In the genomic region with DNA sequence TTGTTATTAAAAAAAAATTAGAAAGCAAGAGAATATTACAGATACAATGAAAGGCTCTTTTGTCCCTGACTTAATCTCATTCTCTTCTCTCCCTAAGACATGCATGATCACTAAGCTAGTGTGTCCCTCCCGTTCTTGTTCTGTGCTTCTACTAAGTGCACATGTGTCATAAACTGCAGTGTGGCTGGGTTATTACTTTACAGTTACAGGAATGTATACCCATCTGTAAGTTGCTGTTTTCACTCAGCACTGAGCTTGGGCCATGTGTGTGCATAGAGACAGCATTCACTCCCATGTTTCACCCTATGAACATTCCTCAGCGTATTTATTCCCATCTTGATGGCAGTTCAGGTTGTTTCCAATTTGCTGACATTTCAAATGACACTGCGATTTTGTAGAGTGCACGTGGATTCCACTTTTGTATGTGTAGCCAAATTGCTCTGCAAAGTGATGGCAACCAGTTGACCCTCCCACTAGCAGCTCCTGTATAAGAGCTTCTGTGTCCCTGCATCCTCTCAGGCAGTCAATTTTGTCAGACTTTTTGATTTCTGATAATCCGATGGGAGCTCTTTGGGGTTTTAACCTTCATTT, we compare ENCODE assay signal across 30 cellular contexts.
DNase-seq lines count a peak whose midpoint lies in the region; ATAC-seq, FAIRE-seq and TF ChIP-seq lines count a peak whose summit lies in the region.
"Had no signal": no experiment of that assay in that cellular context is flagged by ENCODE, and none has a peak within 500 bp of the region (broad histone marks: within the 10 kb centered on the region; RNA-seq: fewer than 3 reads in every experiment).

No MANE protein-coding gene starts in this region.

- CTCF ChIA-PET in naive thymus-derived CD4-positive, alpha-beta T cell (lab: Charles Lee): no interaction called here

- H3K9me2 ChIP-seq in MM.1S (replicated peaks; ENCODE audit: insufficient read depth, low read length): no peaks in the 10 kb centered on the region

- peak overlapping the region in 6 of 8 donors; percentile 5 to 90 (median 70) for H3K4me3 Mint-ChIP-seq in naive B cell
- H3K4me3 Mint-ChIP-seq in naive thymus-derived CD4-positive, alpha-beta T cell: no peak overlapping the region
- H3K4me3 Mint-ChIP-seq: CD4-positive, alpha-beta memory T cell; immature natural killer cell; T-helper 1 cell treated with Interleukin-12 subunit alpha and Interleukin-12 subunit beta and Interleukin-4 antibody, amounts not matched to agents 30 μg/mL and 1 μg/mL, for 36 hours had no signal

- H3K9me3 ChIP-seq in MM.1S (replicated peaks; ENCODE audit: insufficient read depth, low read length): no peaks in the 10 kb centered on the region
- H3K9me3 ChIP-seq in naive thymus-derived CD4-positive, alpha-beta T cell (ENCODE audit: control insufficient read depth in 2 of 3, low read length in 3 of 3): peaks cover 0 to 5% (median 0%) of the 10 kb centered on the region in 3 experiments
- H3K9me3 ChIP-seq: prostate gland, sigmoid colon, uterus had no signal

- POLR2A ChIA-PET in naive thymus-derived CD4-positive, alpha-beta T cell (lab: Charles Lee): no interaction called here

- peak overlapping the region; percentile 73 for H3K4me2 ChIP-seq in MM.1S (ENCODE audit: low read depth, low read length)

- no peak for TF ChIP-seq POLR2A in GM12892 (IDR thresholded peaks at IDR 0.05; ENCODE audit: low read depth, low read length)

- peak overlapping the region; percentile 38; the same call in 1 of the 2 replicates for H3K27ac ChIP-seq in MM.1S (ENCODE audit: low read length)
- H3K27ac ChIP-seq in naive thymus-derived CD4-positive, alpha-beta T cell (ENCODE audit: low read depth, low read length): no peak overlapping the region
- H3K27ac ChIP-seq: foreskin keratinocyte, prostate gland, RWPE1, sigmoid colon, uterus had no signal

- H4K20me1 ChIP-seq in MM.1S (ENCODE audit: insufficient read depth, low read length): no peaks in the 10 kb centered on the region

- H3K27me3 ChIP-seq in MM.1S (replicated peaks; ENCODE audit: insufficient read depth, low read length): no peaks in the 10 kb centered on the region
- H3K27me3 ChIP-seq in naive thymus-derived CD4-positive, alpha-beta T cell (ENCODE audit: control insufficient read depth in 2 of 2, insufficient read depth in 2 of 2, low read length in 2 of 2): no peaks in the 10 kb centered on the region
- H3K27me3 ChIP-seq: sigmoid colon, uterus had no signal

- peaks cover 5 to 9% of the 10 kb centered on the region in 2 donors for H3K36me3 Mint-ChIP-seq in naive B cell
- peaks cover 0 to 5% (median 0%) of the 10 kb centered on the region in 5 donors for H3K36me3 Mint-ChIP-seq in naive thymus-derived CD4-positive, alpha-beta T cell
- H3K36me3 Mint-ChIP-seq: CD4-positive, alpha-beta memory T cell; immature natural killer cell had no signal

- no peaks in the 10 kb centered on the region for H3K36me3 ChIP-seq in MM.1S (replicated peaks; ENCODE audit: insufficient read depth, low read length)
- H3K36me3 ChIP-seq in naive thymus-derived CD4-positive, alpha-beta T cell (ENCODE audit: control insufficient read depth in 2 of 3, insufficient read depth in 3 of 3, low read length in 3 of 3): no peaks in the 10 kb centered on the region
- H3K36me3 ChIP-seq: prostate gland, sigmoid colon, uterus had no signal

- H2AFZ ChIP-seq in MM.1S (ENCODE audit: low read length): no peak overlapping the region

- intact Hi-C loops in naive thymus-derived CD4-positive, alpha-beta T cell (cut with micrococcal nuclease): no loop called here

- H3K27ac Mint-ChIP-seq in naive B cell: peak overlapping the region; percentile 52 to 95 (median 89)
- H3K27ac Mint-ChIP-seq in naive thymus-derived CD4-positive, alpha-beta T cell: no peak overlapping the region
- H3K27ac Mint-ChIP-seq: CD4-positive, alpha-beta memory T cell; immature natural killer cell; T-helper 1 cell treated with Interleukin-12 subunit alpha and Interleukin-12 subunit beta and Interleukin-4 antibody, amounts not matched to agents 30 μg/mL and 1 μg/mL, for 36 hours had no signal

- peaks cover 0 to 5% (median 2%) of the 10 kb centered on the region in 7 donors for H3K9me3 Mint-ChIP-seq in naive B cell
- peaks cover 0 to 10% (median 4%) of the 10 kb centered on the region in 11 donors for H3K9me3 Mint-ChIP-seq in naive thymus-derived CD4-positive, alpha-beta T cell

- peaks cover 7% of the 10 kb centered on the region; the same call in 1 of the 2 replicates for H3K79me2 ChIP-seq in MM.1S (ENCODE audit: low read length)

- peaks cover 50 to 86% (median 70%) of the 10 kb centered on the region in 3 donors for H3K4me1 Mint-ChIP-seq in naive B cell
- peaks cover 0 to 10% (median 3%) of the 10 kb centered on the region in 7 donors for H3K4me1 Mint-ChIP-seq in naive thymus-derived CD4-positive, alpha-beta T cell

- peaks cover 4% of the 10 kb centered on the region for H3F3A ChIP-seq in MM.1S (ENCODE audit: insufficient read depth, low read length)

- TF ChIP-seq CTCF in MM.1S (IDR thresholded peaks at IDR 0.05; ENCODE audit: low read length): no peak

- ATAC-seq in naive B cell (ENCODE audit: low read depth in 2 of 2): no peak
- no peak for ATAC-seq in naive thymus-derived CD4-positive, alpha-beta T cell
- ATAC-seq: esophagus mucosa, foreskin keratinocyte, HCT116, left lobe of liver had no signal

- H3K9ac ChIP-seq in MM.1S (ENCODE audit: low read length): no peak overlapping the region; the same call in 1 of the 2 replicates

- FAIRE-seq in GM12892 (lab: Jason Lieb, UNC): peak; percentile 84
- FAIRE-seq: astrocyte had no signal

- no peak for DNase-seq in GM12892 (ENCODE audit: insufficient read length)
- no peak for DNase-seq in MM.1S
- peak; percentile 28 for DNase-seq in SK-N-DZ (ENCODE audit: low spot score)
- DNase-seq in naive B cell: no peak
- no peak for DNase-seq in naive thymus-derived CD4-positive, alpha-beta T cell
- no peak for DNase-seq in germinal center (ENCODE audit: low spot score)
- DNase-seq in COLO668 (lab: John Stamatoyannopoulos, UW; ENCODE audit: unreplicated experiment): no peak
- no peak for DNase-seq in Ammon's horn (ENCODE audit: low spot score)
- DNase-seq: activated CD4-positive, alpha-beta T cell treated with anti-CD3 and anti-CD28 coated beads for 48 hours; activated CD8-positive, alpha-beta memory T cell treated with anti-CD3 and anti-CD28 coated beads for 24 hours; activated gamma-delta T cell treated with Interleukin-2 at 50 U/mL for 16 hours; CD4-positive, alpha-beta memory T cell; cortex of kidney; DMS 273 treated with DMSO at 0.1 percent for 48 hours; foreskin keratinocyte; immature natural killer cell; mesenchymal stem cell; NCI-H187; NCI-H526 treated with DMSO at 0.1 percent for 48 hours; sigmoid colon; stimulated activated CD4-positive, alpha-beta T cell treated with anti-CD3 and anti-CD28 coated beads, Interleukin-4, amount 100 ng/mL, for 4 hours; stimulated activated naive CD4-positive, alpha-beta T cell; uterus had no signal

- H3K4me3 ChIP-seq in MM.1S (ENCODE audit: low read length): no peak overlapping the region
- H3K4me3 ChIP-seq in naive thymus-derived CD4-positive, alpha-beta T cell (ENCODE audit: low read length): no peak overlapping the region
- H3K4me3 ChIP-seq: prostate gland, sigmoid colon, uterus had no signal

- peaks cover 36% of the 10 kb centered on the region for H3K4me1 ChIP-seq in MM.1S (ENCODE audit: low read length)
- H3K4me1 ChIP-seq in naive thymus-derived CD4-positive, alpha-beta T cell (ENCODE audit: control insufficient read depth in 2 of 2, insufficient read depth in 2 of 2, low read length in 2 of 2): no peaks in the 10 kb centered on the region
- H3K4me1 ChIP-seq: foreskin keratinocyte, prostate gland, uterus had no signal

- no peaks in the 10 kb centered on the region for H3K27me3 Mint-ChIP-seq in naive B cell
- peaks cover 8 to 14% (median 10%) of the 10 kb centered on the region in 5 donors for H3K27me3 Mint-ChIP-seq in naive thymus-derived CD4-positive, alpha-beta T cell

Comparison
In these comparisons a context has a peak if more than half of its experiments do, and no peak if none do; other contexts are left out.
1. H3K27ac Mint-ChIP-seq: peak in naive B cell (6 of 6); none in naive thymus-derived CD4-positive, alpha-beta T cell (0 of 9).
2. H3K4me3 Mint-ChIP-seq: peak in naive B cell (6 of 8); none in naive thymus-derived CD4-positive, alpha-beta T cell (0 of 10).